ENCODE assay signal across 11 cellular contexts in genomic region chr5:124742521-124742920, GRCh38. TPM values are rescaled to one million over a fixed set of nuclear protein-coding genes. Genes with fewer than 3 reads are reported as not detected.
DNase-seq lines count a peak whose midpoint lies in the region; ATAC-seq and TF ChIP-seq lines count a peak whose summit lies in the region.
"Had no signal": no experiment of that assay in that cellular context is flagged by ENCODE, and none has a peak within 500 bp of the region (broad histone marks: within the 10 kb centered on the region; RNA-seq: fewer than 3 reads in every experiment).

No MANE protein-coding gene starts in this region.

- H3K27me3 Mint-ChIP-seq in mesothelial cell of epicardium (ENCODE audit: low read depth), result no peaks in the 10 kb centered on the region

- in situ Hi-C loops in GM23248 (cut with MboI) (no loop called here), astrocyte of the spinal cord (cut with HindIII; ENCODE audit: low sequenced_read_pairs) (no loop called here)

- TF ChIP-seq CTCF in astrocyte of the spinal cord (IDR thresholded peaks at IDR 0.05; ENCODE audit: low read depth, low read length), result no peak
- TF ChIP-seq CTCF in mesothelial cell of epicardium (IDR thresholded peaks at IDR 0.05; ENCODE audit: unreplicated experiment), result no peak

- no peak for ATAC-seq in GM19328 (IDR thresholded peaks at IDR 0.05; ENCODE audit: unreplicated experiment)

- peaks cover 28% of the 10 kb centered on the region for H3K4me1 Mint-ChIP-seq in mesothelial cell of epicardium

- H3F3A ChIP-seq in GM23248 (ENCODE audit: insufficient read depth), result peaks cover 47% of the 10 kb centered on the region

- H3K4me3 Mint-ChIP-seq in mesothelial cell of epicardium, result no peak overlapping the region
- H3K4me3 Mint-ChIP-seq: T-helper 1 cell treated with Interleukin-12 subunit alpha and Interleukin-12 subunit beta and Interleukin-4 antibody, amounts not matched to agents 30 μg/mL and 1 μg/mL, for 36 hours had no signal

- peak overlapping the region; percentile 30 for H3K27ac ChIP-seq in GM23248

- H3K36me3 ChIP-seq in GM23248 (ENCODE audit: low read depth) (no peaks in the 10 kb centered on the region), iPS-15b (ENCODE audit: control insufficient read depth, insufficient read depth, low read length) (no peaks in the 10 kb centered on the region), skeletal muscle satellite cell (ENCODE audit: insufficient read depth, low read length) (no peaks in the 10 kb centered on the region)

- H3K4me1 ChIP-seq in GM23248 (ENCODE audit: insufficient read depth) (peaks cover 59% of the 10 kb centered on the region), iPS-15b (ENCODE audit: control insufficient read depth, insufficient read depth, low read length) (peaks cover 46% of the 10 kb centered on the region), skeletal muscle satellite cell (ENCODE audit: control insufficient read depth, insufficient read depth, low read length) (peaks cover 43% of the 10 kb centered on the region)

- WGBS in GM23248 (ENCODE audit: low coverage in 1 of 2, low lambda C conversion rate in 2 of 2, missing lambda C conversion rate in 2 of 2), 2 experiments, result 7% methylated on average over 4 of the region's 4 CpGs

- no peaks in the 10 kb centered on the region for H3K27me3 ChIP-seq in GM23248 (replicated peaks; ENCODE audit: insufficient read depth)
- no peaks in the 10 kb centered on the region for H3K27me3 ChIP-seq in iPS-15b (ENCODE audit: control insufficient read depth, insufficient read depth, low read length)
- H3K27me3 ChIP-seq in skeletal muscle satellite cell (ENCODE audit: control insufficient read depth, insufficient read depth, low read length), result no peaks in the 10 kb centered on the region

- H3K4me3 ChIP-seq in GM23248 (peak overlapping the region; percentile 94), astrocyte of the spinal cord (ENCODE audit: low read depth, low read length) (peak overlapping the region; percentile 74), iPS-15b (ENCODE audit: low read depth, low read length) (peak overlapping the region; percentile 77), skeletal muscle satellite cell (ENCODE audit: low read length) (peak overlapping the region; percentile 80)

- H3K9me3 ChIP-seq in GM23248 (ENCODE audit: low read depth), result no peaks in the 10 kb centered on the region
- no peaks in the 10 kb centered on the region for H3K9me3 ChIP-seq in iPS-15b (ENCODE audit: control insufficient read depth, insufficient read depth, low read length)
- no peaks in the 10 kb centered on the region for H3K9me3 ChIP-seq in skeletal muscle satellite cell (replicated peaks; ENCODE audit: low read length)

- DNase-seq in GM23248, result no peak
- no peak for DNase-seq in astrocyte of the spinal cord (ENCODE audit: low read depth, low spot score)
- no peak for DNase-seq in NCI-H2029 treated with DMSO at 0.1 percent for 48 hours (lab: John Stamatoyannopoulos, UW)
- no peak for DNase-seq in cerebellum (ENCODE audit: low spot score)
- DNase-seq in mesothelial cell of epicardium (ENCODE audit: low spot score in 2 of 2, unreplicated experiment in 2 of 2), result no peak
- DNase-seq: COR-L47, NCI-H2171 had no signal

- H3K9ac ChIP-seq in GM23248 (no peak overlapping the region), iPS-15b (ENCODE audit: low read depth, low read length) (no peak overlapping the region), skeletal muscle satellite cell (ENCODE audit: low read depth, low read length) (peak overlapping the region; percentile 1)

- no peaks in the 10 kb centered on the region for H3K9me2 ChIP-seq in GM23248 (ENCODE audit: insufficient read depth)

- H4K20me1 ChIP-seq in GM23248 (ENCODE audit: insufficient read depth), result no peaks in the 10 kb centered on the region

- no peak overlapping the region for H2AFZ ChIP-seq in GM23248

- H3K9me3 Mint-ChIP-seq in mesothelial cell of epicardium, result no peaks in the 10 kb centered on the region
- H3K9me3 Mint-ChIP-seq: T-helper 1 cell treated with Interleukin-12 subunit alpha and Interleukin-12 subunit beta and Interleukin-4 antibody, amounts not matched to agents 30 μg/mL and 1 μg/mL, for 36 hours had no signal

- peak overlapping the region; percentile 100 for H3K4me2 ChIP-seq in GM23248 (ENCODE audit: unreplicated experiment)
- peak overlapping the region; percentile 94 for H3K4me2 ChIP-seq in skeletal muscle satellite cell (ENCODE audit: low read length)

- H3K79me2 ChIP-seq in GM23248 (ENCODE audit: insufficient read depth), result 0 out of 2 replicates have a peak, but pooled peaks cover 5% of the 10 kb centered on the region

- H3K27ac Mint-ChIP-seq in mesothelial cell of epicardium, result no peak overlapping the region
- H3K27ac Mint-ChIP-seq: T-helper 1 cell treated with Interleukin-12 subunit alpha and Interleukin-12 subunit beta and Interleukin-4 antibody, amounts not matched to agents 30 μg/mL and 1 μg/mL, for 36 hours had no signal

- no peaks in the 10 kb centered on the region for H3K36me3 Mint-ChIP-seq in mesothelial cell of epicardium

RNA-seq across cellular contexts. Expression of gene ZNF608, which starts 3.9 kb away (rescaled TPM):
- 2.1 and 2.4 TPM in 2 replicates for total RNA-seq in GM23248 (2014; rRNA removed; shearing (Covaris generic))
- 1.1 and 1.4 TPM in 2 replicates for polyA plus RNA-seq in GM23248 (2016; fragmentation: Nextera tagmentation; extraction: Ambion mirVana)
- total RNA-seq in skeletal muscle satellite cell (2012; rRNA removed), result 3.5 and 5.7 TPM in 2 replicates
- total RNA-seq in cerebellum, result 86.3 TPM
- 31.8 to 35.0 TPM (median 34.3 TPM) in 3 replicates for total RNA-seq in mesothelial cell of epicardium
